22 cellular contexts compared by ENCODE assay signal in the genomic region with DNA sequence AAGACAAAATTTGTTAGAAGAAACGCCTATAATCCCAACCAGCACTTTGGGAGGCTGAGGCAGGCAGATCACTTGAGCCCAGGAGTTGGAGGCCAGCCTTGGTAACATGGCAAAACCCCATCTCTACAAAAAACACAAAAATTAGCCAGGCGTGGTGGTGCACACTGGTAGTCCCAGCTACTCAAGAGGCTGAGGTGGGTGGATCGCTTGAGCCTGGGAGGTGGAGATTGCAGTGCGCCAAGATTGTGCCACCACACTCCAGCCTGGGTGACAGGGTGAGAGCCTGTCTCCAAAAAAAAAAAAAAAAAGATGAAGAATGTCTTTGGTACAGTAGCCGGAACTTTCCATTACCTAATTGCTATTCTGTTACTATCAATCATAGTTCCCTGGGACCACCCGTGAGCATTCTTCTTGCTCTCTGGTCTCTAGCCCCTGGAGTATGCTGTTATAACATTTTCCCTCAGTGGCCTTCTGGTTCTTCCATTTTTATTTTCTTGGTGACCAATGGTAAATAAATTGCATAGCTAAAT. TPM values are rescaled to one million over a fixed set of nuclear protein-coding genes. Genes with fewer than 3 reads are reported as not detected.
"Had no signal": no experiment of that assay in that cellular context is flagged by ENCODE, and none has a peak within 500 bp of the region (broad histone marks: within the 10 kb centered on the region; RNA-seq: fewer than 3 reads in every experiment).

No MANE protein-coding gene starts in this region.

- H3K27ac Mint-ChIP-seq: mesothelial cell of epicardium had no signal

- H3K9me3 ChIP-seq: tibial nerve, vagina had no signal

- H3K4me3 ChIP-seq: lung, tibial nerve, vagina had no signal

- H3K27ac ChIP-seq: parathyroid adenoma, vagina had no signal

- H3K27me3 Mint-ChIP-seq: natural killer cell treated with Interleukin-12 subunit alpha and Interleukin-12 subunit beta and Interleukin-15 and Interleukin-18, amount 100 ng/mL, for 72 hours; T-cell had no signal

- H3K36me3 ChIP-seq: vagina had no signal

- H3K9me3 Mint-ChIP-seq: activated T-cell treated with anti-CD3 and anti-CD28 coated beads, Interleukin-2, amount 50 U/mL, for 4 hours; mesothelial cell of epicardium; natural killer cell treated with Interleukin-12 subunit alpha and Interleukin-12 subunit beta and Interleukin-15 and Interleukin-18, amount 100 ng/mL, for 72 hours; T-cell had no signal

- ATAC-seq: activated CD4-positive, CD25-positive, alpha-beta regulatory T cell treated with anti-CD3 and anti-CD28 coated beads, Interleukin-2, amount 50 U/mL, for 24 hours; activated T-cell treated with anti-CD3 and anti-CD28 coated beads, Interleukin-2, amount 50 U/mL, for 4 hours; left lobe of liver; natural killer cell treated with Interleukin-12 subunit alpha and Interleukin-12 subunit beta and Interleukin-15 and Interleukin-18, amount 100 ng/mL, for 72 hours; sciatic nerve; T-cell had no signal

- FAIRE-seq: bronchial epithelial cell, frontal cortex, keratinocyte had no signal

- H3K4me3 Mint-ChIP-seq: activated T-cell treated with anti-CD3 and anti-CD28 coated beads, Interleukin-2, amount 50 U/mL, for 4 hours; mesothelial cell of epicardium had no signal

- H3K9ac ChIP-seq: parathyroid adenoma had no signal

- DNase-seq: activated effector memory CD4-positive, alpha-beta T cell treated with anti-CD3 and anti-CD28 coated beads, Interleukin-2, amount 50 U/mL, for 16 hours; activated naive CD4-positive, alpha-beta T cell treated with anti-CD3 and anti-CD28 coated beads, Interleukin-2, amount 50 U/mL, for 16 hours; activated T-cell treated with anti-CD3 and anti-CD28 coated beads, Interleukin-2, amount 50 U/mL, for 4 hours; cerebellar nuclear complex; effector CD4-positive, alpha-beta T cell; stimulated activated CD4-positive, alpha-beta T cell treated with anti-CD3 and anti-CD28 coated beads, Interleukin-4, amount 100 ng/mL, for 4 hours; stimulated activated naive CD4-positive, alpha-beta T cell; substantia nigra; T-cell; T-helper 9 cell had no signal

- H2AFZ ChIP-seq: parathyroid adenoma had no signal

- H3K27me3 ChIP-seq: tibial nerve, vagina had no signal

RNA-seq across cellular contexts. Expression of a gene that starts 54.1 kb away (rescaled TPM):
- total RNA-seq: bronchial epithelial cell, left lobe of liver, tibial nerve had no signal
